ENCODE assay signal across 1 cellular context in genomic region chr6:113356139-113356538, GRCh38.
TF ChIP-seq lines count a peak whose summit lies in the region.

No MANE protein-coding gene starts in this region.

TF ChIP-seq in HepG2, 621 proteins besides CTCF, POLR2A, EP300 and RAD21 (continued from another document and continues in another):
- TF ChIP-seq ZNF597 (CRISPR knock-in tag; IDR thresholded peaks at IDR 0.05) (no peak), ZBTB25 (CRISPR knock-in tag; IDR thresholded peaks at IDR 0.05) (no peak), ZNF576 (CRISPR knock-in tag; IDR thresholded peaks at IDR 0.05) (no peak), REXO4 (CRISPR knock-in tag; IDR thresholded peaks at IDR 0.05; ENCODE audit: borderline replicate concordance) (no peak), MYC (CRISPR knock-in tag; IDR thresholded peaks at IDR 0.05; ENCODE audit: borderline replicate concordance) (no peak), MAFF (IDR thresholded peaks at IDR 0.05; ENCODE audit: low read depth, low read length) (0 out of 2 replicates have a peak, but pooled peaks have one; percentile 2), ZNF883 (CRISPR knock-in tag; IDR thresholded peaks at IDR 0.05; ENCODE audit: not compliant biosample characterization) (no peak), RFX5 (IDR thresholded peaks at IDR 0.05; ENCODE audit: low read depth, low read length) (no peak), ZNF513 (CRISPR knock-in tag; conservative IDR thresholded peaks at IDR 0.05) (no peak), IKZF4 (CRISPR knock-in tag; IDR thresholded peaks at IDR 0.05; ENCODE audit: borderline replicate concordance, low read depth, not compliant biosample characterization) (no peak), ZNF350 (CRISPR knock-in tag; IDR thresholded peaks at IDR 0.05; ENCODE audit: borderline replicate concordance, low read depth) (no peak), EED (CRISPR knock-in tag; IDR thresholded peaks at IDR 0.05) (no peak), ZBTB7A (CRISPR knock-in tag; IDR thresholded peaks at IDR 0.05) (no peak), HNRNPLL (IDR thresholded peaks at IDR 0.05; ENCODE audit: low read depth, low read length, poor library complexity, severe bottlenecking) (no peak), NFATC3 (CRISPR knock-in tag; IDR thresholded peaks at IDR 0.05) (no peak), SNAPC2 (CRISPR knock-in tag; IDR thresholded peaks at IDR 0.05) (no peak), EHMT2 (IDR thresholded peaks at IDR 0.05; ENCODE audit: borderline replicate concordance, low read depth, low read length) (peak; percentile 93; the same call in 1 of the 2 replicates), ARID2 (CRISPR knock-in tag; IDR thresholded peaks at IDR 0.05; ENCODE audit: borderline replicate concordance) (no peak), MIER2 (CRISPR knock-in tag; IDR thresholded peaks at IDR 0.05) (peak; percentile 69), ZNF496 (CRISPR knock-in tag; IDR thresholded peaks at IDR 0.05; ENCODE audit: insufficient replicate concordance) (no peak), HMGXB4 (CRISPR knock-in tag; IDR thresholded peaks at IDR 0.05; ENCODE audit: borderline replicate concordance in 1 of 2, low read depth in 1 of 2) (peak in 1 of 2 experiments; percentile 22; a peak in 1 of 4 replicates), ZSCAN9 (CRISPR knock-in tag; IDR thresholded peaks at IDR 0.05; ENCODE audit: borderline replicate concordance) (0 out of 2 replicates have a peak, but pooled peaks have one; percentile 36), KDM5B (CRISPR knock-in tag; IDR thresholded peaks at IDR 0.05; ENCODE audit: borderline replicate concordance) (no peak), GABPB1 (CRISPR knock-in tag; IDR thresholded peaks at IDR 0.05) (no peak), MAFG (CRISPR knock-in tag; IDR thresholded peaks at IDR 0.05) (no peak), TFAP4 (IDR thresholded peaks at IDR 0.05; ENCODE audit: borderline replicate concordance, low read depth) (no peak), NONO (IDR thresholded peaks at IDR 0.05) (no peak), NONO (CRISPR knock-in tag; conservative IDR thresholded peaks at IDR 0.05) (no peak), TBP (CRISPR knock-in tag; IDR thresholded peaks at IDR 0.05) (no peak), ZKSCAN8 (CRISPR knock-in tag; IDR thresholded peaks at IDR 0.05; ENCODE audit: borderline replicate concordance) (peak; percentile 52; the same call in 1 of the 2 replicates), FOXC1 (CRISPR knock-in tag; IDR thresholded peaks at IDR 0.05; ENCODE audit: borderline replicate concordance) (no peak), MAX (IDR thresholded peaks at IDR 0.05) (no peak), ZFP36 (IDR thresholded peaks at IDR 0.05; ENCODE audit: borderline replicate concordance, low read depth, low read length, partially characterized antibody) (no peak), ZMYM3 (CRISPR knock-in tag; IDR thresholded peaks at IDR 0.05) (no peak), KLF13 (CRISPR knock-in tag; IDR thresholded peaks at IDR 0.05) (no peak), BRCA1 (CRISPR knock-in tag; IDR thresholded peaks at IDR 0.05) (no peak), ZNF382 (CRISPR knock-in tag; IDR thresholded peaks at IDR 0.05; ENCODE audit: borderline replicate concordance) (no peak), ARNT2 (CRISPR knock-in tag; IDR thresholded peaks at IDR 0.05; ENCODE audit: low read depth) (no peak), CBX2 (IDR thresholded peaks at IDR 0.05; ENCODE audit: low read depth, low read length) (no peak), CBX2 (CRISPR knock-in tag; IDR thresholded peaks at IDR 0.05; ENCODE audit: low read depth) (no peak), SKIL (CRISPR knock-in tag; IDR thresholded peaks at IDR 0.05; ENCODE audit: borderline replicate concordance) (no peak), ZFX (CRISPR knock-in tag; IDR thresholded peaks at IDR 0.05; ENCODE audit: low read depth) (no peak), TERF1 (CRISPR knock-in tag; IDR thresholded peaks at IDR 0.05) (no peak), ZBTB42 (CRISPR knock-in tag; IDR thresholded peaks at IDR 0.05) (no peak), LBX2 (CRISPR knock-in tag; IDR thresholded peaks at IDR 0.05; ENCODE audit: borderline replicate concordance) (no peak), ZNF577 (CRISPR knock-in tag; IDR thresholded peaks at IDR 0.05; ENCODE audit: borderline replicate concordance, low read depth) (no peak), KMT2B (CRISPR knock-in tag; IDR thresholded peaks at IDR 0.05) (no peak), HINFP (CRISPR knock-in tag; IDR thresholded peaks at IDR 0.05; ENCODE audit: low read depth) (no peak), ZMAT3 (CRISPR knock-in tag; conservative IDR thresholded peaks at IDR 0.05) (no peak), ZNF775 (CRISPR knock-in tag; IDR thresholded peaks at IDR 0.05; ENCODE audit: borderline replicate concordance) (no peak), MEIS2 (CRISPR knock-in tag; IDR thresholded peaks at IDR 0.05) (no peak), SRSF9 (IDR thresholded peaks at IDR 0.05; ENCODE audit: borderline replicate concordance, insufficient read depth, low read depth, low read length, poor library complexity, severe bottlenecking) (no peak), MTF1 (CRISPR knock-in tag; IDR thresholded peaks at IDR 0.05) (no peak), GFI1 (CRISPR knock-in tag; IDR thresholded peaks at IDR 0.05; ENCODE audit: borderline replicate concordance) (no peak), AHR (CRISPR knock-in tag; IDR thresholded peaks at IDR 0.05) (no peak), LRRFIP1 (CRISPR knock-in tag; conservative IDR thresholded peaks at IDR 0.05) (no peak)
